In genomic region chr2:36698978-36699377, GRCh38 we compare ENCODE assay signal across 23 cellular contexts. TPM values are rescaled to one million over a fixed set of nuclear protein-coding genes. Genes with fewer than 3 reads are reported as not detected.
DNase-seq lines count a peak whose midpoint lies in the region; ATAC-seq and TF ChIP-seq lines count a peak whose summit lies in the region.
"Had no signal": no experiment of that assay in that cellular context is flagged by ENCODE, and none has a peak within 500 bp of the region (broad histone marks: within the 10 kb centered on the region; RNA-seq: fewer than 3 reads in every experiment).

No MANE protein-coding gene starts in this region.

- POLR2A ChIA-PET in naive thymus-derived CD8-positive, alpha-beta T cell (lab: Charles Lee): no interaction called here
- POLR2A ChIA-PET in CD8-positive, alpha-beta T cell (lab: Charles Lee): no interaction called here

- no peaks in the 10 kb centered on the region for H3K79me1 ChIP-seq in mesenchymal stem cell (replicated peaks; ENCODE audit: low read length, poor library complexity, severe bottlenecking)

- no peak overlapping the region for H3K4me3 ChIP-seq in epithelial cell of esophagus (ENCODE audit: low read length)
- H3K4me3 ChIP-seq in right lobe of liver: no peak overlapping the region
- no peak overlapping the region for H3K4me3 ChIP-seq in mesenchymal stem cell (ENCODE audit: insufficient read depth in 1 of 2, low read depth in 1 of 2, low read length in 2 of 2)
- no peak overlapping the region for H3K4me3 ChIP-seq in CD8-positive, alpha-beta T cell (ENCODE audit: low read depth, low read length)
- H3K4me3 ChIP-seq: A549, HAP-1, neural progenitor cell, transverse colon had no signal

- 13% methylated on average over 1 of the region's 1 CpG for WGBS in right lobe of liver (ENCODE audit: insufficient coverage, low coverage, low lambda C conversion rate, missing lambda C conversion rate)
- WGBS in mesenchymal stem cell: 80% methylated on average over 1 of the region's 1 CpG

- H2BK12ac ChIP-seq in mesenchymal stem cell (ENCODE audit: low read length in 2 of 2): no peak overlapping the region

- H3K9me3 ChIP-seq in right lobe of liver: no peaks in the 10 kb centered on the region
- no peaks in the 10 kb centered on the region for H3K9me3 ChIP-seq in mesenchymal stem cell (ENCODE audit: control insufficient read depth, low read length)
- no peaks in the 10 kb centered on the region for H3K9me3 ChIP-seq in CD8-positive, alpha-beta T cell (ENCODE audit: low read length)
- H3K9me3 ChIP-seq: A549, breast epithelium, HAP-1, transverse colon had no signal

- H3K27ac Mint-ChIP-seq in naive thymus-derived CD8-positive, alpha-beta T cell: no peak overlapping the region
- no peak overlapping the region for H3K27ac Mint-ChIP-seq in CD8-positive, alpha-beta T cell
- H3K27ac Mint-ChIP-seq: activated naive CD8-positive, alpha-beta T cell; CD8-positive, alpha-beta memory T cell; effector memory CD8-positive, alpha-beta T cell; neural progenitor cell had no signal

- H4K8ac ChIP-seq in mesenchymal stem cell (ENCODE audit: low read length): no peak overlapping the region

- no peak overlapping the region for H3K14ac ChIP-seq in mesenchymal stem cell (ENCODE audit: low read length in 2 of 2)

- H3K36me3 Mint-ChIP-seq in naive thymus-derived CD8-positive, alpha-beta T cell: no peaks in the 10 kb centered on the region
- H3K36me3 Mint-ChIP-seq in CD8-positive, alpha-beta T cell: no peaks in the 10 kb centered on the region
- H3K36me3 Mint-ChIP-seq: activated naive CD8-positive, alpha-beta T cell; CD8-positive, alpha-beta memory T cell; neural progenitor cell had no signal

- H3K36me3 ChIP-seq in right lobe of liver: no peaks in the 10 kb centered on the region
- H3K36me3 ChIP-seq in mesenchymal stem cell (ENCODE audit: control insufficient read depth in 1 of 2, insufficient read depth in 2 of 2, low read depth in 1 of 2, low read length in 2 of 2): no peaks in the 10 kb centered on the region
- no peaks in the 10 kb centered on the region for H3K36me3 ChIP-seq in CD8-positive, alpha-beta T cell (ENCODE audit: insufficient read depth, low read length)
- H3K36me3 ChIP-seq: breast epithelium, HAP-1, neural progenitor cell, transverse colon had no signal

- no peak overlapping the region for H3K9ac ChIP-seq in mesenchymal stem cell (ENCODE audit: low read length)
- H3K9ac ChIP-seq: neural progenitor cell had no signal

- no peaks in the 10 kb centered on the region for H3K9me3 Mint-ChIP-seq in naive thymus-derived CD8-positive, alpha-beta T cell
- H3K9me3 Mint-ChIP-seq in CD8-positive, alpha-beta T cell: no peaks in the 10 kb centered on the region
- H3K9me3 Mint-ChIP-seq: activated T-cell treated with anti-CD3 and anti-CD28 coated beads, Interleukin-2, amount 50 U/mL, for 4 hours; CD8-positive, alpha-beta memory T cell; effector memory CD8-positive, alpha-beta T cell had no signal

- CTCF ChIA-PET in CD8-positive, alpha-beta T cell (lab: Charles Lee): no interaction called here

- TF ChIP-seq POLR2A in right lobe of liver (IDR thresholded peaks at IDR 0.05): no peak

- H2AFZ ChIP-seq in mesenchymal stem cell (ENCODE audit: low read depth, low read length): no peak overlapping the region
- H2AFZ ChIP-seq: neural progenitor cell had no signal

- no peak overlapping the region for H3K4ac ChIP-seq in mesenchymal stem cell (ENCODE audit: low read depth in 1 of 2, low read length in 2 of 2)

- intact Hi-C loops in right lobe of liver (cut with DNase I): no loop called here
- intact Hi-C loops in CD8-positive, alpha-beta T cell (cut with DNase I, micrococcal nuclease): loop anchor here in 1 of 2 experiments (5.0 kb wide), 1 partner anchor 1567 kb away; no protein-coding TSS in a partner anchor

- H2BK15ac ChIP-seq in mesenchymal stem cell (ENCODE audit: low read depth, poor library complexity, severe bottlenecking): no peak overlapping the region

- peaks cover 0 to 3% (median 0%) of the 10 kb centered on the region in 5 donors for H3K27me3 Mint-ChIP-seq in naive thymus-derived CD8-positive, alpha-beta T cell
- peaks cover 1% of the 10 kb centered on the region for H3K27me3 Mint-ChIP-seq in CD8-positive, alpha-beta T cell (ENCODE audit: low read depth)

- no peak overlapping the region for H2AK5ac ChIP-seq in mesenchymal stem cell (ENCODE audit: low read length, severe bottlenecking)

- H3K27me3 ChIP-seq in right lobe of liver: peaks cover 0 to 3% of the 10 kb centered on the region in 2 donors
- no peaks in the 10 kb centered on the region for H3K27me3 ChIP-seq in mesenchymal stem cell (ENCODE audit: control insufficient read depth in 1 of 2, insufficient read depth in 1 of 2, low read length in 2 of 2)
- no peaks in the 10 kb centered on the region for H3K27me3 ChIP-seq in CD8-positive, alpha-beta T cell (ENCODE audit: insufficient read depth, low read length)
- H3K27me3 ChIP-seq: breast epithelium, neural progenitor cell, transverse colon had no signal

- H3K23ac ChIP-seq in mesenchymal stem cell (ENCODE audit: low read length in 2 of 2): no peak overlapping the region

- no peak overlapping the region for H3K27ac ChIP-seq in right lobe of liver
- no peak overlapping the region for H3K27ac ChIP-seq in mesenchymal stem cell (ENCODE audit: low read length, poor library complexity, severe bottlenecking)
- H3K27ac ChIP-seq in CD8-positive, alpha-beta T cell (ENCODE audit: low read depth, low read length): no peak overlapping the region
- H3K27ac ChIP-seq: A549, neural progenitor cell, transverse colon had no signal

- DNase-seq in AG20443 (ENCODE audit: low spot score) (peak; percentile 19), NOMO-1 (lab: John Stamatoyannopoulos, UW; ENCODE audit: unreplicated experiment in 2 of 2) (peak; percentile 73 to 95), epithelial cell of esophagus (ENCODE audit: low read depth) (peak; percentile 63), right lobe of liver (no peak), mesenchymal stem cell (no peak)
- DNase-seq in naive thymus-derived CD8-positive, alpha-beta T cell: no peak
- DNase-seq in CD8-positive, alpha-beta T cell: no peak
- DNase-seq: activated CD4-positive, alpha-beta T cell treated with anti-CD3 and anti-CD28 coated beads, Interleukin-2, amount 50 U/mL, for 1 hour; activated T-cell treated with anti-CD3 and anti-CD28 coated beads, Interleukin-2, amount 50 U/mL, for 4 hours; CD8-positive, alpha-beta memory T cell; effector memory CD8-positive, alpha-beta T cell; EL; mesendoderm; NCI-H1105; NCI-H2171; SHP77; transverse colon had no signal

- H4K91ac ChIP-seq in mesenchymal stem cell (ENCODE audit: low read length): no peak overlapping the region

- no peak overlapping the region for H3K4me3 Mint-ChIP-seq in naive thymus-derived CD8-positive, alpha-beta T cell
- H3K4me3 Mint-ChIP-seq in CD8-positive, alpha-beta T cell: no peak overlapping the region
- H3K4me3 Mint-ChIP-seq: activated naive CD8-positive, alpha-beta T cell; activated T-cell treated with anti-CD3 and anti-CD28 coated beads, Interleukin-2, amount 50 U/mL, for 4 hours; CD8-positive, alpha-beta memory T cell; effector memory CD8-positive, alpha-beta T cell; neural progenitor cell had no signal

- no peaks in the 10 kb centered on the region for H3K4me1 ChIP-seq in right lobe of liver
- H3K4me1 ChIP-seq in mesenchymal stem cell (ENCODE audit: control insufficient read depth, insufficient read depth, low read depth, low read length): peaks cover 4% of the 10 kb centered on the region
- H3K4me1 ChIP-seq in CD8-positive, alpha-beta T cell (ENCODE audit: insufficient read depth, low read length): no peaks in the 10 kb centered on the region
- H3K4me1 ChIP-seq: breast epithelium, neural progenitor cell had no signal

- H3K4me2 ChIP-seq in mesenchymal stem cell (ENCODE audit: low read length, poor library complexity, severe bottlenecking): no peak overlapping the region
- H3K4me2 ChIP-seq: A549, neural progenitor cell had no signal

- H3K18ac ChIP-seq in mesenchymal stem cell (ENCODE audit: low read depth in 1 of 2, low read length in 2 of 2): no peak overlapping the region

- no peak overlapping the region for H2BK5ac ChIP-seq in mesenchymal stem cell (ENCODE audit: low read depth, low read length, poor library complexity, severe bottlenecking)

- ATAC-seq in right lobe of liver (peak; percentile 47 to 77 (median 54)), GM18498 (IDR thresholded peaks at IDR 0.05; ENCODE audit: unreplicated experiment) (no peak)
- ATAC-seq in naive thymus-derived CD8-positive, alpha-beta T cell: no peak
- no peak for ATAC-seq in CD8-positive, alpha-beta T cell
- ATAC-seq: A549; activated T-cell treated with anti-CD3 and anti-CD28 coated beads, Interleukin-2, amount 50 U/mL, for 4 hours; effector memory CD8-positive, alpha-beta T cell had no signal

- TF ChIP-seq CTCF in epithelial cell of esophagus (IDR thresholded peaks at IDR 0.05; ENCODE audit: insufficient read depth, low read depth, low read length, missing control alignments): no peak
- TF ChIP-seq CTCF in right lobe of liver (IDR thresholded peaks at IDR 0.05): no peak
- TF ChIP-seq CTCF in CD8-positive, alpha-beta T cell (IDR thresholded peaks at IDR 0.05): no peak

- H3K4me1 Mint-ChIP-seq in naive thymus-derived CD8-positive, alpha-beta T cell: no peaks in the 10 kb centered on the region
- H3K4me1 Mint-ChIP-seq in CD8-positive, alpha-beta T cell (ENCODE audit: low read depth): no peaks in the 10 kb centered on the region
- H3K4me1 Mint-ChIP-seq: CD8-positive, alpha-beta memory T cell had no signal

- no peak overlapping the region for H2BK120ac ChIP-seq in mesenchymal stem cell (ENCODE audit: low read depth, low read length)

RNA-seq across cellular contexts. Expression of gene VIT, which starts 2.5 kb away (rescaled TPM):
- not detected for total RNA-seq in right lobe of liver
- not detected for polyA plus RNA-seq in mesenchymal stem cell (2013, experiment 1 of 2)
- polyA plus RNA-seq in mesenchymal stem cell (2013, experiment 2 of 2): not detected
- total RNA-seq in naive thymus-derived CD8-positive, alpha-beta T cell: not detected
- under 1 TPM in 1 of 3 donors, not detected in 2; 0.50 TPM for polyA plus RNA-seq in naive thymus-derived CD8-positive, alpha-beta T cell
- total RNA-seq in CD8-positive, alpha-beta T cell: not detected
- total RNA-seq: activated T-cell treated with anti-CD3 and anti-CD28 coated beads, Interleukin-2, amount 50 U/mL, for 4 hours; CD8-positive, alpha-beta memory T cell had no signal
- polyA plus RNA-seq: A549 had no signal

Comparison
In these comparisons a context has a peak if more than half of its experiments do, and no peak if none do; other contexts are left out.
1. DNase-seq: peak in AG20443 (single experiment), NOMO-1 (2 of 2) and epithelial cell of esophagus (single experiment); none in right lobe of liver (0 of 3), mesenchymal stem cell (single experiment), naive thymus-derived CD8-positive, alpha-beta T cell (0 of 10) and CD8-positive, alpha-beta T cell (0 of 7).
2. ATAC-seq: peak in right lobe of liver (4 of 4); none in GM18498 (single experiment), naive thymus-derived CD8-positive, alpha-beta T cell (0 of 2) and CD8-positive, alpha-beta T cell (single experiment).